Comparison of ENCODE assay signal across 8 cellular contexts in genomic region chr3:112582242-112582874, GRCh38. TPM values are rescaled to one million over a fixed set of nuclear protein-coding genes. Genes with fewer than 3 reads are reported as not detected.
DNase-seq lines count a peak whose midpoint lies in the region; ATAC-seq and TF ChIP-seq lines count a peak whose summit lies in the region.

No MANE protein-coding gene starts in this region.

- H3K27me3 ChIP-seq in SJCRH30: no peaks in the 10 kb centered on the region
- no peaks in the 10 kb centered on the region for H3K27me3 ChIP-seq in dorsolateral prefrontal cortex

- DNase-seq in activated naive CD4-positive, alpha-beta T cell treated with Interleukin-2 at 50 U/mL for 16 hours: peak; percentile 25
- no peak for DNase-seq in activated naive CD4-positive, alpha-beta T cell (lab: John Stamatoyannopoulos, UW)
- DNase-seq in Kasumi-1 (lab: John Stamatoyannopoulos, UW) (peak; percentile 77 to 85), SJCRH30 (peak; percentile 29 to 68), dorsolateral prefrontal cortex (no peak), omental fat pad (ENCODE audit: low spot score) (no peak), NCI-H128 (lab: John Stamatoyannopoulos, UW; ENCODE audit: unreplicated experiment) (no peak), GM19240 (ENCODE audit: insufficient read length, low spot score) (no peak)

- peak; percentile 52 for ATAC-seq in omental fat pad (ENCODE audit: low FRiP score)

- H3K4me3 ChIP-seq in SJCRH30: no peak overlapping the region
- no peak overlapping the region for H3K4me3 ChIP-seq in dorsolateral prefrontal cortex

- no peaks in the 10 kb centered on the region for H3K9me3 ChIP-seq in SJCRH30 (replicated peaks)

- H3K27ac ChIP-seq in SJCRH30 (no peak overlapping the region), dorsolateral prefrontal cortex (no peak overlapping the region)

- no peaks in the 10 kb centered on the region for H3K4me1 ChIP-seq in SJCRH30

- peaks cover 14% of the 10 kb centered on the region for H3K36me3 ChIP-seq in SJCRH30

- intact Hi-C loops in dorsolateral prefrontal cortex (cut with DNase I): loop anchor here in 1 of 2 donors (5.0 kb wide), 1 partner anchor 230 kb away; no protein-coding TSS in a partner anchor

- TF ChIP-seq CTCF in dorsolateral prefrontal cortex (IDR thresholded peaks at IDR 0.05 in 54 of 56, conservative IDR thresholded peaks at IDR 0.05 in 2 of 56; ENCODE audit: low read depth in 1 of 56, partially characterized antibody in 56 of 56) (peak; percentile 20 to 75 (median 57)), omental fat pad (IDR thresholded peaks at IDR 0.05) (no peak)

RNA-seq across cellular contexts. Expression of gene SLC35A5, which starts 20.5 kb away (rescaled TPM):
- 36.6 and 37.1 TPM in 2 replicates for total RNA-seq in SJCRH30 (2014; rRNA removed; shearing (Covaris generic))
- total RNA-seq in dorsolateral prefrontal cortex (10 to 100 TPM; 39.0 to 94.4 (median 57.5) TPM), omental fat pad (10 to 100 TPM; 21.9 to 43.4 (median 41.9) TPM)

RNA-seq across cellular contexts. Expression of gene ATG3, which starts 20.6 kb away (rescaled TPM):
- 54.6 and 55.2 TPM in 2 replicates for total RNA-seq in SJCRH30 (2014; rRNA removed; shearing (Covaris generic))
- 10 to 100 TPM; 36.3 to 85.0 (median 48.6) TPM for total RNA-seq in dorsolateral prefrontal cortex
- total RNA-seq in omental fat pad: 10 to 100 TPM; 59.1 to 80.5 (median 71.1) TPM

RNA-seq across cellular contexts. Expression of gene CCDC80, which starts 58.6 kb away (rescaled TPM):
- total RNA-seq in SJCRH30 (2014; rRNA removed; shearing (Covaris generic)): 14.5 and 18.0 TPM in 2 replicates
- total RNA-seq in dorsolateral prefrontal cortex (10 to 100 TPM in 27 of 120 experiments, 1 to 10 TPM in 93; 1.5 to 19.2 (median 7.2) TPM), omental fat pad (100 to 1,000 TPM in 3 of 4 donors, 10 to 100 TPM in 1; 42.9 to 278 (median 225) TPM)

Comparison
In these comparisons a context has a peak if more than half of its experiments do, and no peak if none do; other contexts are left out.
1. DNase-seq: peak in activated naive CD4-positive, alpha-beta T cell treated with Interleukin-2 at 50 U/mL for 16 hours (single experiment), Kasumi-1 (2 of 2) and SJCRH30 (2 of 2); none in activated naive CD4-positive, alpha-beta T cell (0 of 4), dorsolateral prefrontal cortex (0 of 10), omental fat pad (single experiment), NCI-H128 (single experiment) and GM19240 (single experiment).
2. CTCF ChIP-seq: peak in dorsolateral prefrontal cortex (56 of 56); none in omental fat pad (0 of 3).